Comparison of ENCODE assay signal across 30 cellular contexts in genomic region chr16:68784721-68785120, GRCh38. TPM values are rescaled to one million over a fixed set of nuclear protein-coding genes. Genes with fewer than 3 reads are reported as not detected.
"Had no signal": no experiment of that assay in that cellular context is flagged by ENCODE, and none has a peak within 500 bp of the region (broad histone marks: within the 10 kb centered on the region; RNA-seq: fewer than 3 reads in every experiment).

No MANE protein-coding gene starts in this region.

- DNase-seq: activated CD4-positive, alpha-beta T cell treated with anti-CD3 and anti-CD28 coated beads for 48 hours; activated CD4-positive, alpha-beta T cell treated with anti-CD3 and anti-CD28 coated beads, Interleukin-2, amount 50 U/mL, for 48 hours; activated CD8-positive, alpha-beta memory T cell treated with anti-CD3 and anti-CD28 coated beads for 24 hours; activated effector memory CD4-positive, alpha-beta T cell treated with anti-CD3 and anti-CD28 coated beads, Interleukin-2, amount 50 U/mL, for 16 hours; activated naive CD4-positive, alpha-beta T cell treated with anti-CD3 and anti-CD28 coated beads for 36 hours; activated T-cell treated with anti-CD3 and anti-CD28 coated beads, Interleukin-2, amount 50 U/mL, for 1 hour; amniotic stem cell; cortex of kidney; endodermal cell; kidney glomerular epithelial cell; left ventricle myocardium inferior; retina; stimulated activated CD4-positive, alpha-beta T cell treated with anti-CD3 and anti-CD28 coated beads, Interleukin-12 subunit alpha, Interleukin-12 subunit beta, amount 100 ng/mL, for 4 hours; stimulated activated CD4-positive, alpha-beta T cell treated with anti-CD3 and anti-CD28 coated beads, Interleukin-4, amount 100 ng/mL, for 1 hour; T-helper 9 cell; thyroid gland; upper lobe of right lung had no signal

- H3K4me1 ChIP-seq: left ventricle myocardium inferior had no signal

- H3K4me3 Mint-ChIP-seq: activated naive CD4-positive, alpha-beta T cell treated with anti-CD3 and anti-CD28 coated beads for 36 hours; activated T-helper 1 cell treated with anti-CD3 and anti-CD28 coated beads, Interleukin-12 subunit alpha, Interleukin-12 subunit beta, Interleukin-2, Interleukin-4 antibody, amounts not matched to agents 30 ng/mL and 10 ng/mL and 1 ng/mL, durations not matched to agents 14 hours and 24 hours and 36 hours; endodermal cell; nephron; stimulated activated effector memory CD8-positive, alpha-beta T cell treated with anti-CD3 and anti-CD28 coated beads, Interleukin-12 subunit alpha, Interleukin-12 subunit beta, amount 100 ng/mL, for 72 hours; stimulated activated naive CD8-positive, alpha-beta T cell treated with anti-CD3 and anti-CD28 coated beads, Interleukin-15, Interleukin-2, amounts not matched to agents 100 ng/mL and 50 ng/mL, for 24 hours had no signal

- H3K36me3 ChIP-seq: esophagus muscularis mucosa, left ventricle myocardium inferior, neutrophil, thyroid gland, upper lobe of right lung had no signal

- H3K9me3 ChIP-seq: esophagus muscularis mucosa, left ventricle myocardium inferior, neutrophil, thyroid gland, upper lobe of right lung had no signal

- H3K4me3 ChIP-seq: esophagus muscularis mucosa, left ventricle myocardium inferior, lung, skin epidermis, thyroid gland, upper lobe of right lung had no signal

- H3K36me3 Mint-ChIP-seq: stimulated activated effector memory CD8-positive, alpha-beta T cell treated with anti-CD3 and anti-CD28 coated beads, Interleukin-12 subunit alpha, Interleukin-12 subunit beta, amount 100 ng/mL, for 72 hours had no signal

- H3K27ac ChIP-seq: esophagus muscularis mucosa, left ventricle myocardium inferior, neutrophil, upper lobe of right lung, VCaP had no signal

- H3K27ac Mint-ChIP-seq: activated naive CD4-positive, alpha-beta T cell treated with anti-CD3 and anti-CD28 coated beads for 36 hours; activated T-helper 1 cell treated with anti-CD3 and anti-CD28 coated beads, Interleukin-12 subunit alpha, Interleukin-12 subunit beta, Interleukin-2, Interleukin-4 antibody, amounts not matched to agents 30 ng/mL and 10 ng/mL and 1 ng/mL, durations not matched to agents 14 hours and 24 hours and 36 hours; endodermal cell; nephron; stimulated activated effector memory CD8-positive, alpha-beta T cell treated with anti-CD3 and anti-CD28 coated beads, Interleukin-12 subunit alpha, Interleukin-12 subunit beta, amount 100 ng/mL, for 72 hours; stimulated activated naive CD8-positive, alpha-beta T cell treated with anti-CD3 and anti-CD28 coated beads, Interleukin-15, Interleukin-2, amounts not matched to agents 100 ng/mL and 50 ng/mL, for 24 hours had no signal

- H3K27me3 ChIP-seq: neutrophil, thyroid gland, upper lobe of right lung had no signal

- H3K9me3 Mint-ChIP-seq: activated naive CD4-positive, alpha-beta T cell treated with anti-CD3 and anti-CD28 coated beads for 36 hours; activated T-helper 1 cell treated with anti-CD3 and anti-CD28 coated beads, Interleukin-12 subunit alpha, Interleukin-12 subunit beta, Interleukin-2, Interleukin-4 antibody, amounts not matched to agents 30 ng/mL and 10 ng/mL and 1 ng/mL, durations not matched to agents 14 hours and 24 hours and 36 hours; endodermal cell; nephron; stimulated activated effector memory CD8-positive, alpha-beta T cell treated with anti-CD3 and anti-CD28 coated beads, Interleukin-12 subunit alpha, Interleukin-12 subunit beta, amount 100 ng/mL, for 72 hours; stimulated activated naive CD8-positive, alpha-beta T cell treated with anti-CD3 and anti-CD28 coated beads, Interleukin-15, Interleukin-2, amounts not matched to agents 100 ng/mL and 50 ng/mL, for 24 hours had no signal

- ATAC-seq: activated CD4-positive, CD25-positive, alpha-beta regulatory T cell treated with anti-CD3 and anti-CD28 coated beads, Interleukin-2, amount 50 U/mL, for 24 hours; sciatic nerve; stimulated activated effector memory CD8-positive, alpha-beta T cell treated with anti-CD3 and anti-CD28 coated beads, Interleukin-12 subunit alpha, Interleukin-12 subunit beta, amount 100 ng/mL, for 72 hours; upper lobe of right lung had no signal

RNA-seq across cellular contexts. Expression of gene CDH1, which starts 47.6 kb away (rescaled TPM):
- total RNA-seq: osteocyte, posterior vena cava had no signal
